ENCODE assay signal across 15 cellular contexts in the genomic region with DNA sequence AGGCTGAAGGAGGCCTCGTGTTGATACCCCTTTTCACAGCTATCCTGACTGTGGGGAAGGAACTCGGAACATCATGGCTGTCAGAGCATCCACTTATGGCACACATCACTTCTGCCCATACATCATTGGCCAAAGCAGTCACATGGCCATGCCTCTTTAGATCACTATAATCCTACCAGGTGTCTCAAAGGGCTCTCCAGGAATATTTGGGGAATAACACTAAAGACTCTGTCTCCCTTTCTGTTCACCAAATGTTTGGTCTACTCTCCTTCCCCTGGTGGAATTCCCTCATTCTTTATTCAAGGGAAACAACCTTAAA. TPM values are rescaled to one million over a fixed set of nuclear protein-coding genes. Genes with fewer than 3 reads are reported as not detected.
DNase-seq lines count a peak whose midpoint lies in the region; ATAC-seq and TF ChIP-seq lines count a peak whose summit lies in the region.
"Had no signal": no experiment of that assay in that cellular context is flagged by ENCODE, and none has a peak within 500 bp of the region (broad histone marks: within the 10 kb centered on the region; RNA-seq: fewer than 3 reads in every experiment).

No MANE protein-coding gene starts in this region.

- no peaks in the 10 kb centered on the region for H3K27me3 ChIP-seq in lower lobe of right lung (ENCODE audit: low read depth)
- H3K27me3 ChIP-seq in stomach: no peaks in the 10 kb centered on the region
- H3K27me3 ChIP-seq: cardiac muscle cell had no signal

- CTCF ChIA-PET in Calu3 (lab: Charles Lee): interaction anchor here (0.7 to 2.4 kb wide), 2 partner anchors 27 to 36 kb away, joined by 4 to 10 read pairs; no protein-coding TSS in a partner anchor

- H3K4me3 Mint-ChIP-seq in Calu3 (ENCODE audit: low read depth, unreplicated experiment): no peak overlapping the region
- no peak overlapping the region for H3K4me3 Mint-ChIP-seq in activated naive CD8-positive, alpha-beta T cell treated with anti-CD3 and anti-CD28 coated beads for 36 hours
- no peak overlapping the region for H3K4me3 Mint-ChIP-seq in activated T-cell treated with anti-CD3 and anti-CD28 coated beads, Interleukin-2, amount 50 U/mL, for 24 hours
- H3K4me3 Mint-ChIP-seq: endodermal cell had no signal

- no peak for ATAC-seq in lower lobe of right lung
- ATAC-seq in GM18861 (IDR thresholded peaks at IDR 0.05; ENCODE audit: unreplicated experiment): no peak
- ATAC-seq: GM12878 had no signal

- intact Hi-C loops in Calu3 (cut with micrococcal nuclease; ENCODE audit: unreplicated experiment) (loop anchor here (5.0 to 10.0 kb wide), 2 partner anchors 290 to 768 kb away; no protein-coding TSS in a partner anchor), lower lobe of right lung (cut with DNase I) (no loop called here), stomach (cut with DNase I; ENCODE audit: low total_unique reads) (no loop called here)

- H3K27ac Mint-ChIP-seq in Calu3 (ENCODE audit: unreplicated experiment): peak overlapping the region; percentile 15
- no peak overlapping the region for H3K27ac Mint-ChIP-seq in activated naive CD8-positive, alpha-beta T cell treated with anti-CD3 and anti-CD28 coated beads for 36 hours
- no peak overlapping the region for H3K27ac Mint-ChIP-seq in activated T-cell treated with anti-CD3 and anti-CD28 coated beads, Interleukin-2, amount 50 U/mL, for 24 hours
- H3K27ac Mint-ChIP-seq: endodermal cell had no signal

- no peak for TF ChIP-seq POLR2A in stomach (IDR thresholded peaks at IDR 0.05)

- no peak overlapping the region for H3K4me3 ChIP-seq in lower lobe of right lung
- no peak overlapping the region for H3K4me3 ChIP-seq in stomach
- H3K4me3 ChIP-seq: cardiac muscle cell, GM12878 had no signal

- DNase-seq in Calu3 (no peak), lower lobe of right lung (no peak), stomach (no peak), NCI-H1048 (lab: John Stamatoyannopoulos, UW) (no peak)
- DNase-seq in activated naive CD8-positive, alpha-beta T cell treated with anti-CD3 and anti-CD28 coated beads for 36 hours: no peak
- no peak for DNase-seq in activated T-cell treated with anti-CD3 and anti-CD28 coated beads, Interleukin-2, amount 50 U/mL, for 24 hours
- DNase-seq: activated CD8-positive, alpha-beta memory T cell treated with anti-CD3 and anti-CD28 coated beads for 24 hours; activated naive CD4-positive, alpha-beta T cell; endodermal cell; MM.1S; stimulated activated CD4-positive, alpha-beta T cell treated with anti-CD3 and anti-CD28 coated beads, Interleukin-12 subunit alpha, Interleukin-12 subunit beta, amount 100 ng/mL, for 4 hours had no signal

- H3K9me3 ChIP-seq in lower lobe of right lung: no peaks in the 10 kb centered on the region
- H3K9me3 ChIP-seq in stomach: peaks cover 0 to 5% (median 0%) of the 10 kb centered on the region in 4 donors

- TF ChIP-seq CTCF in Calu3 (IDR thresholded peaks at IDR 0.05; ENCODE audit: unreplicated experiment): no peak
- TF ChIP-seq CTCF in VCaP (conservative IDR thresholded peaks at IDR 0.05): no peak
- no peak for TF ChIP-seq CTCF in lower lobe of right lung (IDR thresholded peaks at IDR 0.05)
- TF ChIP-seq CTCF in stomach (IDR thresholded peaks at IDR 0.05): no peak

- no peak for TF ChIP-seq EP300 in stomach (IDR thresholded peaks at IDR 0.05)

- H3K4me1 Mint-ChIP-seq in Calu3 (ENCODE audit: low read depth, unreplicated experiment): peaks cover 37% of the 10 kb centered on the region
- peaks cover 29% of the 10 kb centered on the region for H3K4me1 Mint-ChIP-seq in activated naive CD8-positive, alpha-beta T cell treated with anti-CD3 and anti-CD28 coated beads for 36 hours
- H3K4me1 Mint-ChIP-seq in activated T-cell treated with anti-CD3 and anti-CD28 coated beads, Interleukin-2, amount 50 U/mL, for 24 hours (ENCODE audit: low read depth): peaks cover 24% of the 10 kb centered on the region

- BruUV-seq in Calu3 (replicated peaks; lab: Mats Ljungman, UMichigan): no TSS peak

- peaks cover 9% of the 10 kb centered on the region for H3K4me1 ChIP-seq in lower lobe of right lung
- peaks cover 7 to 20% (median 16%) of the 10 kb centered on the region in 4 donors for H3K4me1 ChIP-seq in stomach

- 87 to 96% (median 89%) methylated on average over 2 of the region's 2 CpGs for WGBS in stomach, 5 donors

- H3K36me3 Mint-ChIP-seq in Calu3 (ENCODE audit: insufficient read depth, unreplicated experiment): peaks cover 44% of the 10 kb centered on the region
- H3K36me3 Mint-ChIP-seq in activated naive CD8-positive, alpha-beta T cell treated with anti-CD3 and anti-CD28 coated beads for 36 hours: peaks cover 28% of the 10 kb centered on the region
- peaks cover 27% of the 10 kb centered on the region for H3K36me3 Mint-ChIP-seq in activated T-cell treated with anti-CD3 and anti-CD28 coated beads, Interleukin-2, amount 50 U/mL, for 24 hours (ENCODE audit: low read depth)

- H3K36me3 ChIP-seq in lower lobe of right lung (peaks cover 8% of the 10 kb centered on the region), stomach (peaks cover 0 to 19% (median 8%) of the 10 kb centered on the region in 4 donors)
- H3K36me3 ChIP-seq: cardiac muscle cell had no signal

- H3K9me3 Mint-ChIP-seq in Calu3 (ENCODE audit: low read depth, unreplicated experiment): peaks cover 4% of the 10 kb centered on the region
- peaks cover 12% of the 10 kb centered on the region for H3K9me3 Mint-ChIP-seq in activated naive CD8-positive, alpha-beta T cell treated with anti-CD3 and anti-CD28 coated beads for 36 hours
- H3K9me3 Mint-ChIP-seq in activated T-cell treated with anti-CD3 and anti-CD28 coated beads, Interleukin-2, amount 50 U/mL, for 24 hours: peaks cover 7% of the 10 kb centered on the region

- H3K27ac ChIP-seq in VCaP: peak overlapping the region; percentile 99
- H3K27ac ChIP-seq in lower lobe of right lung: peak overlapping the region; percentile 100
- peak overlapping the region; percentile 22 to 100 (median 97) for H3K27ac ChIP-seq in stomach
- H3K27ac ChIP-seq: cardiac muscle cell had no signal

- H3K27me3 Mint-ChIP-seq in Calu3 (ENCODE audit: unreplicated experiment): peaks cover 13% of the 10 kb centered on the region
- no peaks in the 10 kb centered on the region for H3K27me3 Mint-ChIP-seq in activated naive CD8-positive, alpha-beta T cell treated with anti-CD3 and anti-CD28 coated beads for 36 hours
- no peaks in the 10 kb centered on the region for H3K27me3 Mint-ChIP-seq in activated T-cell treated with anti-CD3 and anti-CD28 coated beads, Interleukin-2, amount 50 U/mL, for 24 hours

RNA-seq across cellular contexts. Expression of gene JUN, which starts 3.0 kb away (rescaled TPM):
- 76.5 and 89.3 TPM in 2 replicates for total RNA-seq in Calu3 (2022)
- total RNA-seq in lower lobe of right lung: 118 TPM
- total RNA-seq in stomach: 100 to 1,000 TPM; 169 to 382 (median 244) TPM
- 100 to 1,000 TPM in 1 of 3 donors, 10 to 100 TPM in 2; 64.9 to 124 (median 78.1) TPM for polyA plus RNA-seq in stomach
- total RNA-seq in activated naive CD8-positive, alpha-beta T cell treated with anti-CD3 and anti-CD28 coated beads for 36 hours: 10 to 100 TPM; 26.1 to 26.3 TPM
